Comparison of ENCODE assay signal across 13 cellular contexts in genomic region chr9:134497283-134497860, GRCh38.
"Had no signal": no experiment of that assay in that cellular context is flagged by ENCODE, and none has a peak within 500 bp of the region (broad histone marks: within the 10 kb centered on the region; RNA-seq: fewer than 3 reads in every experiment).

No MANE protein-coding gene starts in this region.

- H3K27me3 ChIP-seq: neural progenitor cell had no signal

- H3K9me3 ChIP-seq: ascending aorta, pancreas, thyroid gland had no signal

- H3K4me1 ChIP-seq: ascending aorta, pancreas, thyroid gland had no signal

- H3K36me3 Mint-ChIP-seq: activated CD4-positive, alpha-beta memory T cell treated with anti-CD3 and anti-CD28 coated beads for 36 hours; memory B cell; neural progenitor cell had no signal

- H3K9ac ChIP-seq: neural progenitor cell had no signal

- H3K4me3 ChIP-seq: ascending aorta, neural progenitor cell, pancreas, skin epidermis, thyroid gland had no signal

- H3K27ac Mint-ChIP-seq: activated CD4-positive, alpha-beta memory T cell treated with anti-CD3 and anti-CD28 coated beads for 36 hours; activated T-cell treated with anti-CD3 and anti-CD28 coated beads, Interleukin-2, amount 50 U/mL, for 72 hours; memory B cell; neural progenitor cell had no signal

- ATAC-seq: activated T-cell treated with anti-CD3 and anti-CD28 coated beads, Interleukin-2, amount 50 U/mL, for 72 hours; esophagus mucosa; left lobe of liver; pancreas had no signal

- DNase-seq: activated CD4-positive, alpha-beta memory T cell treated with anti-CD3 and anti-CD28 coated beads for 36 hours; activated CD4-positive, CD25-positive, alpha-beta regulatory T cell treated with anti-CD3 and anti-CD28 coated beads, Interleukin-2, amount 50 U/mL, for 72 hours; activated gamma-delta T cell treated with Interleukin-2 at 50 U/mL for 16 hours; activated T-cell treated with anti-CD3 and anti-CD28 coated beads, Interleukin-2, amount 50 U/mL, for 72 hours; retina; thyroid gland had no signal

- H3K4me3 Mint-ChIP-seq: activated CD4-positive, alpha-beta memory T cell treated with anti-CD3 and anti-CD28 coated beads for 36 hours; activated T-cell treated with anti-CD3 and anti-CD28 coated beads, Interleukin-2, amount 50 U/mL, for 72 hours; memory B cell; neural progenitor cell had no signal

- H3K27ac ChIP-seq: ascending aorta, neural progenitor cell, pancreas, thyroid gland had no signal

- H3K36me3 ChIP-seq: ascending aorta, neural progenitor cell, pancreas, thyroid gland had no signal

- H3K9me3 Mint-ChIP-seq: activated CD4-positive, alpha-beta memory T cell treated with anti-CD3 and anti-CD28 coated beads for 36 hours; activated T-cell treated with anti-CD3 and anti-CD28 coated beads, Interleukin-2, amount 50 U/mL, for 72 hours; memory B cell had no signal
